Comparison of ENCODE assay signal across 18 cellular contexts in the genomic region with DNA sequence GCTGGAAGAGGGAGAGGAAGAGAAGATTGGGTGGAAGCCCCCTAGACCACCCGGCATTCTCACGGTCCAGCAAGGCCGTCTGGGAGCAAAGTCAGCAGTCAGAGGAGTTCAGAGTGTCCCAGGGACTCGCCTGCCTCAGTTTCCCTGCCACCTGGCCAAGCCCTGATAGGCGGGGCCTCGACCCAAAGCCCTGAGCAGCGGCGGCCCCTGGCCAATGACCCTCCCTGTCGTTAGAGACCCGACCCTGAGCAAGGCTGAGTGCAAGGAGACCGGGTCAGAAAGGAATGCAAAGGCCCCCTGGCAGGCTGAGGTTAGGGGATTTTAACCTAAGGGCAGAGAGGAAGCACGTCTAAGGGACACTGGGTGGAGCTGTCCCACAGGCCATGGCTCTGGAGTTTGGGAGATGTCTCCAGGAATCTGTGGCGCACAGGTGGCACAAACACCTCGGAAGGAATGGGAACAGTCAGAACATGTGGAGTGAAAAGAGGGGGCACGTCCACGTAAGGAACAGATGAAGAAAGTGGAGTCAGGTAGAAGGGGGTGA.
"Had no signal": no experiment of that assay in that cellular context is flagged by ENCODE, and none has a peak within 500 bp of the region (broad histone marks: within the 10 kb centered on the region; RNA-seq: fewer than 3 reads in every experiment).

No MANE protein-coding gene starts in this region.

- ATAC-seq: activated CD4-positive, CD25-positive, alpha-beta regulatory T cell treated with anti-CD3 and anti-CD28 coated beads, Interleukin-2, amount 50 U/mL, for 24 hours; activated naive CD4-positive, alpha-beta T cell treated with anti-CD3 and anti-CD28 coated beads, Interleukin-2, amount 50 U/mL, for 72 hours; body of pancreas; effector memory CD8-positive, alpha-beta T cell; left lobe of liver; natural killer cell; upper lobe of right lung had no signal

- H3K27ac ChIP-seq: body of pancreas, sigmoid colon, upper lobe of right lung had no signal

- H3K27me3 ChIP-seq: body of pancreas, sigmoid colon, upper lobe of right lung had no signal

- H3K4me1 Mint-ChIP-seq: natural killer cell had no signal

- H3K4me1 ChIP-seq: body of pancreas, sigmoid colon, upper lobe of right lung had no signal

- H3K4me3 Mint-ChIP-seq: effector memory CD8-positive, alpha-beta T cell; natural killer cell; T-helper 1 cell treated with Interleukin-12 subunit alpha and Interleukin-12 subunit beta and Interleukin-4 antibody, amounts not matched to agents 30 μg/mL and 1 μg/mL, for 36 hours had no signal

- H3K27ac Mint-ChIP-seq: activated naive CD4-positive, alpha-beta T cell treated with anti-CD3 and anti-CD28 coated beads, Interleukin-2, amount 50 U/mL, for 72 hours; effector memory CD8-positive, alpha-beta T cell; natural killer cell; T-helper 1 cell treated with Interleukin-12 subunit alpha and Interleukin-12 subunit beta and Interleukin-4 antibody, amounts not matched to agents 30 μg/mL and 1 μg/mL, for 36 hours had no signal

- H3K9me3 Mint-ChIP-seq: T-helper 1 cell treated with Interleukin-12 subunit alpha and Interleukin-12 subunit beta and Interleukin-4 antibody, amounts not matched to agents 30 μg/mL and 1 μg/mL, for 36 hours had no signal

- H3K4me3 ChIP-seq: body of pancreas, sigmoid colon, upper lobe of right lung had no signal

- H3K36me3 ChIP-seq: sigmoid colon, upper lobe of right lung had no signal

- H3K36me3 Mint-ChIP-seq: activated naive CD4-positive, alpha-beta T cell treated with anti-CD3 and anti-CD28 coated beads, Interleukin-2, amount 50 U/mL, for 72 hours; natural killer cell had no signal

- DNase-seq: activated effector memory CD4-positive, alpha-beta T cell treated with anti-CD3 and anti-CD28 coated beads, Interleukin-2, amount 50 U/mL, for 16 hours; activated T-cell treated with anti-CD3 and anti-CD28 coated beads, Interleukin-2, amount 50 U/mL, for 1 hour; amniotic stem cell; body of pancreas; effector memory CD8-positive, alpha-beta T cell; erythroblast; hypothalamus; mammary epithelial cell; natural killer cell; occipital lobe; sigmoid colon; stimulated activated CD4-positive, alpha-beta T cell treated with anti-CD3 and anti-CD28 coated beads, Interleukin-2, amount 100 ng/mL, for 24 hours; stimulated activated naive CD4-positive, alpha-beta T cell; upper lobe of right lung had no signal

- H3K9me3 ChIP-seq: body of pancreas, sigmoid colon, upper lobe of right lung had no signal
